Comparison of ENCODE assay signal across 18 cellular contexts in the genomic region with DNA sequence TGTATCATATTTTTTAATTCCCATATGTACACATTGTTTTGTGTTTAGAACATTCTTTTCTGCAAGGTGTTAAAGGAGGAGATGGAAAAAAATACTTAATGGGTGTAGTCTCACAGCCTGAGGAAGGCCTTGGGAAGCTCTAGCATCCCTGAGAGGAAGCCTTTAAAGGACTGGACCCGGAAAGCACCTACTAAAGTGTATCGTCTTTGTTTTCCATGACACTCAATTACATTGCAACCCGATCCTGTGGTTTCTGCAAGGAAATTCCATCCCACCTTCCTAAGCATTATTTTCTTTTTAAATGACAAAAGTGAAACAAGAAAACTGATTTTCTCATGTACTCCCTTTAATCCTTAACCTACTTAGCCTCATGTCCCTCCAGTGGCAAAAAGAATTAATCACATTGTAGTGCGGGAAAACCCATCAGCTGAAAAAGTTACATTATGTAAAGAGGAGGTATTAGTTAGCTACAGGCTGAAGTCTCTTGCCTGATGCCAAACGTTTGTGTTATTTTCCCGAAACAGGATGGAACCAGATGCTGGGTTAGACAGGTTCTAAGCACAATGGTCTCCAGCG.
"Had no signal": no experiment of that assay in that cellular context is flagged by ENCODE, and none has a peak within 500 bp of the region (broad histone marks: within the 10 kb centered on the region; RNA-seq: fewer than 3 reads in every experiment).

No MANE protein-coding gene starts in this region.

- H3K4me3 ChIP-seq: cardiac muscle cell, lung, right atrium auricular region, tibial nerve had no signal

- ATAC-seq: natural killer cell had no signal

- H3K4me1 ChIP-seq: right atrium auricular region, tibial nerve had no signal

- H3K36me3 ChIP-seq: cardiac muscle cell, right atrium auricular region, tibial nerve had no signal

- FAIRE-seq: keratinocyte, urothelium cell line had no signal

- H3K9me3 ChIP-seq: right atrium auricular region, tibial nerve had no signal

- H3K27ac ChIP-seq: cardiac muscle cell, right atrium auricular region, tibial nerve, VCaP had no signal

- DNase-seq: activated CD4-positive, alpha-beta T cell treated with anti-CD3 and anti-CD28 coated beads, Interleukin-2, amount 50 U/mL, for 4 hours; activated gamma-delta T cell treated with Interleukin-2 at 50 U/mL for 16 hours; activated T-cell treated with anti-CD3 and anti-CD28 coated beads for 4 hours; amniotic stem cell; foreskin melanocyte; glutamatergic neuron; hypothalamus; natural killer cell; occipital lobe; posterior cingulate gyrus; T-helper 2 cell had no signal

- H3K27me3 ChIP-seq: cardiac muscle cell, right atrium auricular region, tibial nerve had no signal
